ENCODE assay signal across 1 cellular context in genomic region chr14:22598099-22598895, GRCh38.
TF ChIP-seq lines count a peak whose summit lies in the region.

Gene ABHD4 (plus strand): TSS chr14:22598300. CDS start chr14:22598307, 7 bp downstream.

TF ChIP-seq in HEK293, 187 proteins besides CTCF, POLR2A, EP300 and RAD21 (continued from another document and continues in another):
- TF ChIP-seq PRDM10 (tag by site-specific recombination; IDR thresholded peaks at IDR 0.05) (0 out of 2 replicates have a peak, but pooled peaks have one; percentile 27), ZNF776 (tag by site-specific recombination; IDR thresholded peaks at IDR 0.05; ENCODE audit: borderline replicate concordance) (no peak), ZNF133 (tag by site-specific recombination; IDR thresholded peaks at IDR 0.05) (no peak), PRDM6 (tag by site-specific recombination; IDR thresholded peaks at IDR 0.05) (no peak), ZNF433 (tag by site-specific recombination; IDR thresholded peaks at IDR 0.05; ENCODE audit: low read depth) (no peak), ZBTB6 (tag by site-specific recombination; IDR thresholded peaks at IDR 0.05) (peak; percentile 57), ZNF18 (tag by site-specific recombination; IDR thresholded peaks at IDR 0.05) (no peak), ZSCAN18 (tag by site-specific recombination; IDR thresholded peaks at IDR 0.05) (no peak), ZNF214 (tag by site-specific recombination; IDR thresholded peaks at IDR 0.05; ENCODE audit: borderline replicate concordance) (no peak), ZNF184 (tag by site-specific recombination; IDR thresholded peaks at IDR 0.05) (no peak), ZBTB26 (tag by site-specific recombination; optimal IDR thresholded peaks at IDR 0.05) (peak; percentile 53), ZNF148 (tag by site-specific recombination; IDR thresholded peaks at IDR 0.05; ENCODE audit: borderline replicate concordance) (no peak), WT1 (tag by site-specific recombination; IDR thresholded peaks at IDR 0.05) (no peak), KLF10 (tag by site-specific recombination; IDR thresholded peaks at IDR 0.05) (peak; percentile 90), KLF17 (tag by site-specific recombination; IDR thresholded peaks at IDR 0.05) (peak; percentile 49; the same call in 1 of the 2 replicates), KLF7 (tag by site-specific recombination; IDR thresholded peaks at IDR 0.05; ENCODE audit: borderline replicate concordance) (no peak), ZNF324 (tag by site-specific recombination; IDR thresholded peaks at IDR 0.05) (no peak), INSM2 (tag by site-specific recombination; IDR thresholded peaks at IDR 0.05) (peak; percentile 26; the same call in 1 of the 2 replicates), ZNF692 (tag by site-specific recombination; IDR thresholded peaks at IDR 0.05) (peak; percentile 78), ZNF596 (tag by site-specific recombination; IDR thresholded peaks at IDR 0.05) (no peak; the same call in 1 of the 2 replicates), SP3 (tag by site-specific recombination; IDR thresholded peaks at IDR 0.05) (peak; percentile 78), ZXDB (tag by site-specific recombination; IDR thresholded peaks at IDR 0.05) (0 out of 2 replicates have a peak, but pooled peaks have one; percentile 20), MYNN (tag by site-specific recombination; IDR thresholded peaks at IDR 0.05; ENCODE audit: borderline replicate concordance) (no peak), ZSCAN30 (tag by site-specific recombination; IDR thresholded peaks at IDR 0.05) (no peak), ZNF621 (tag by site-specific recombination; IDR thresholded peaks at IDR 0.05) (no peak), ZNF366 (tag by site-specific recombination; conservative IDR thresholded peaks at IDR 0.05) (0 out of 2 replicates have a peak, but pooled peaks have one; percentile 37), ZNF837 (tag by site-specific recombination; IDR thresholded peaks at IDR 0.05) (no peak), ZNF16 (tag by site-specific recombination; IDR thresholded peaks at IDR 0.05; ENCODE audit: low read depth) (peak; percentile 52; the same call in 1 of the 2 replicates), ZNF624 (tag by site-specific recombination; IDR thresholded peaks at IDR 0.05) (no peak), ZNF768 (tag by site-specific recombination; IDR thresholded peaks at IDR 0.05) (no peak), ZFHX2 (tag by site-specific recombination; conservative IDR thresholded peaks at IDR 0.05) (no peak), ZBTB49 (tag by site-specific recombination; IDR thresholded peaks at IDR 0.05; ENCODE audit: low read depth) (no peak), ZNF701 (tag by site-specific recombination; IDR thresholded peaks at IDR 0.05) (no peak), ZNF747 (tag by site-specific recombination; IDR thresholded peaks at IDR 0.05) (no peak), ZFP69B (tag by site-specific recombination; IDR thresholded peaks at IDR 0.05) (0 out of 2 replicates have a peak, but pooled peaks have one; percentile 9)
